ENCODE assay signal across 12 cellular contexts in the genomic region with DNA sequence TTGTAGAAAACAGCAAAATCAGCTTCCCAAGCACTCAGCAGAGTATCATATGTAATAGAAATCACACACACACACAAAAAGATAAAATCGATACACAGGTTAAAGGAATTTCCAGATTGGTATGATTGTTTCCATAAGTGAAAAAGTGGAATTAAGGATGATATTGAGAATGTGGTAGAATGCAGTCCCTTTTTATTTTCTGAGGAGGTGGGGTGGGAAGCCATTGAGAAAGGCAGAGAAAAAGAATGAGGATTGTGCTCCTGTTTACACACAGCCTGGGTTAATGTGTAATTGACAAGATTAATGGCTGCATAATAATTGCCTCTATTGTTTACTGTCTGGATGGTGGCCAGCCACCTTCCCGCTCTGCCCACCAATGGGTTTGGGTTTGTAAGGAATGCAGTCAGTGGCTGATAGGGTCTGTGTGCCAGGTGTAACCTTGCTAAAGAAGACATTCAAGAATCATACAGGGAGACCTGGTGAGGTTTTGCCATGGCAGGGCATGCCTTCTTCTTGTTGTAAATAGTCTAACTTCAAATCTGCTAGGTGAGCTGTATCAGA.
DNase-seq lines count a peak whose midpoint lies in the region; ATAC-seq, FAIRE-seq and TF ChIP-seq lines count a peak whose summit lies in the region.
"Had no signal": no experiment of that assay in that cellular context is flagged by ENCODE, and none has a peak within 500 bp of the region (broad histone marks: within the 10 kb centered on the region; RNA-seq: fewer than 3 reads in every experiment).

No MANE protein-coding gene starts in this region.

- dilution Hi-C loops in mammary epithelial cell (cut with HindIII; ENCODE audit: low sequenced_read_pairs) = no loop called here

- intact Hi-C loops in mammary epithelial cell (cut with micrococcal nuclease) = no loop called here
- intact Hi-C loops in pancreas (cut with DNase I) = no loop called here

- WGBS in mammary epithelial cell (ENCODE audit: low coverage, missing lambda C conversion rate) = 0% methylated on average over 2 of the region's 2 CpGs
- 14 to 19% methylated on average over 2 of the region's 2 CpGs for WGBS in pancreas, 2 donors

- H3K36me3 ChIP-seq in GM23338 (ENCODE audit: insufficient read depth) (no peaks in the 10 kb centered on the region), mammary epithelial cell (ENCODE audit: insufficient read depth, low read length) (no peaks in the 10 kb centered on the region), pancreas (no peaks in the 10 kb centered on the region)
- H3K36me3 ChIP-seq: colonic mucosa had no signal

- H3K4me3 ChIP-seq in GM23338 (no peak overlapping the region), mammary epithelial cell (replicated peaks in 1 of 3; ENCODE audit: insufficient read depth in 1 of 3, low read depth in 2 of 3, low read length in 3 of 3) (no peak overlapping the region), pancreas (no peak overlapping the region)
- H3K4me3 ChIP-seq: colonic mucosa had no signal

- H3K27ac Mint-ChIP-seq in GM23338 = no peak overlapping the region

- H3K27me3 ChIP-seq in GM23338 (ENCODE audit: insufficient read depth) = no peaks in the 10 kb centered on the region
- H3K27me3 ChIP-seq in mammary epithelial cell (ENCODE audit: insufficient read depth, low read length) = peaks cover 1% of the 10 kb centered on the region
- H3K27me3 ChIP-seq in pancreas = no peaks in the 10 kb centered on the region
- H3K27me3 ChIP-seq: colonic mucosa had no signal

- peaks cover 35% of the 10 kb centered on the region for H3K4me1 Mint-ChIP-seq in GM23338

- H4K20me1 ChIP-seq in GM23338 (replicated peaks; ENCODE audit: insufficient read depth) (no peaks in the 10 kb centered on the region), mammary epithelial cell (ENCODE audit: insufficient read depth, low read length) (no peaks in the 10 kb centered on the region)

- no peaks in the 10 kb centered on the region for H3K79me2 ChIP-seq in GM23338 (replicated peaks; ENCODE audit: insufficient read depth)
- no peaks in the 10 kb centered on the region for H3K79me2 ChIP-seq in mammary epithelial cell (ENCODE audit: insufficient read depth, low read length)

- peaks cover 27% of the 10 kb centered on the region for H3K4me1 ChIP-seq in GM23338 (ENCODE audit: insufficient read depth)
- peaks cover 18% of the 10 kb centered on the region for H3K4me1 ChIP-seq in mammary epithelial cell (ENCODE audit: insufficient read depth, low read length)
- peaks cover 26 to 63% (median 61%) of the 10 kb centered on the region in 3 donors for H3K4me1 ChIP-seq in pancreas
- H3K4me1 ChIP-seq: colonic mucosa had no signal

- H3K4me2 ChIP-seq in GM23338 (no peak overlapping the region), mammary epithelial cell (ENCODE audit: insufficient read depth, low read depth, low read length) (peak overlapping the region; percentile 37)

- no peaks in the 10 kb centered on the region for H3K9me2 ChIP-seq in GM23338 (ENCODE audit: insufficient read depth)

- H3K9me3 ChIP-seq in mammary epithelial cell (replicated peaks; ENCODE audit: insufficient read depth, low read length) (no peaks in the 10 kb centered on the region), pancreas (no peaks in the 10 kb centered on the region)
- H3K9me3 ChIP-seq: colonic mucosa had no signal

- H2AFZ ChIP-seq in GM23338 (no peak overlapping the region), mammary epithelial cell (ENCODE audit: low read depth, low read length) (peak overlapping the region; percentile 32)

- no peak overlapping the region for H3K4me3 Mint-ChIP-seq in GM23338

- CTCF ChIA-PET in mammary epithelial cell (lab: Charles Lee; ENCODE audit: low non-redundant PET) = no interaction called here

- peaks cover 8% of the 10 kb centered on the region for H3K27me3 Mint-ChIP-seq in GM23338 (ENCODE audit: insufficient read depth, low read depth, poor library complexity)

- H3K9ac ChIP-seq in mammary epithelial cell (ENCODE audit: insufficient read depth, low read length) = no peak overlapping the region

- DNase-seq in GM23338 (ENCODE audit: low spot score) = no peak
- DNase-seq in NCI-H2029 treated with DMSO at 0.1 percent for 48 hours (lab: John Stamatoyannopoulos, UW) = peak; percentile 94
- DNase-seq in mammary epithelial cell = peak; percentile 41
- DNase-seq in pancreas = peak; percentile 69 to 87 (median 82)
- no peak for DNase-seq in activated CD4-positive, CD25-positive, alpha-beta regulatory T cell treated with anti-CD3 and anti-CD28 coated beads, Interleukin-2, amount 50 U/mL, for 72 hours
- DNase-seq: activated gamma-delta T cell; colonic mucosa; hippocampal formation; NK-92 treated with Interleukin-12 subunit alpha and Interleukin-12 subunit beta, amount 100 ng/mL, for 24 hours had no signal

- FAIRE-seq in pancreas (lab: Jason Lieb, UNC) = no peak

- H3K9me3 Mint-ChIP-seq in GM23338 = no peaks in the 10 kb centered on the region

- H3K27ac ChIP-seq in GM23338 (ENCODE audit: low read depth) (peak overlapping the region; percentile 52; the same call in 1 of the 2 replicates), mammary epithelial cell (ENCODE audit: insufficient read depth, low read depth, low read length) (no peak overlapping the region), pancreas (peak overlapping the region; percentile 17 to 80 (median 70))
- H3K27ac ChIP-seq: colonic mucosa had no signal

- in situ Hi-C loops in mammary epithelial cell (cut with MboI; ENCODE audit: low sequenced_read_pairs in 2 of 2) = no loop called here

- ATAC-seq in GM23338 = peak; percentile 53
- peak; percentile 77 to 86 (median 82) for ATAC-seq in pancreas
- no peak for ATAC-seq in HG02642 (IDR thresholded peaks at IDR 0.05; ENCODE audit: poor library complexity, unreplicated experiment)
- ATAC-seq in GM18870 (IDR thresholded peaks at IDR 0.05; ENCODE audit: unreplicated experiment) = no peak
- ATAC-seq in HG02588 (IDR thresholded peaks at IDR 0.05; ENCODE audit: unreplicated experiment) = no peak

- H3F3A ChIP-seq in GM23338 (replicated peaks; ENCODE audit: low read depth) = no peaks in the 10 kb centered on the region

- TF ChIP-seq CTCF in GM23338 (conservative IDR thresholded peaks at IDR 0.05; ENCODE audit: low read depth in 2 of 2) = no peak
- no peak for TF ChIP-seq CTCF in mammary epithelial cell (conservative IDR thresholded peaks at IDR 0.05 in 1 of 2, IDR thresholded peaks at IDR 0.05 in 1 of 2; ENCODE audit: extremely low read depth in 1 of 2, insufficient read depth in 1 of 2, low read depth in 1 of 2, low read length in 2 of 2)
- no peak for TF ChIP-seq CTCF in pancreas (IDR thresholded peaks at IDR 0.05)

- no peaks in the 10 kb centered on the region for H3K36me3 Mint-ChIP-seq in GM23338 (ENCODE audit: low read depth)

- no TSS peak for BruUV-seq in mammary epithelial cell (replicated peaks; lab: Mats Ljungman, UMichigan)

TF ChIP-seq in GM23338, 12 proteins besides CTCF, POLR2A, EP300 and RAD21 (continues in another document):
- no peak for TF ChIP-seq STAT1 (IDR thresholded peaks at IDR 0.05; ENCODE audit: unreplicated experiment)
- TF ChIP-seq, protein P1, sequence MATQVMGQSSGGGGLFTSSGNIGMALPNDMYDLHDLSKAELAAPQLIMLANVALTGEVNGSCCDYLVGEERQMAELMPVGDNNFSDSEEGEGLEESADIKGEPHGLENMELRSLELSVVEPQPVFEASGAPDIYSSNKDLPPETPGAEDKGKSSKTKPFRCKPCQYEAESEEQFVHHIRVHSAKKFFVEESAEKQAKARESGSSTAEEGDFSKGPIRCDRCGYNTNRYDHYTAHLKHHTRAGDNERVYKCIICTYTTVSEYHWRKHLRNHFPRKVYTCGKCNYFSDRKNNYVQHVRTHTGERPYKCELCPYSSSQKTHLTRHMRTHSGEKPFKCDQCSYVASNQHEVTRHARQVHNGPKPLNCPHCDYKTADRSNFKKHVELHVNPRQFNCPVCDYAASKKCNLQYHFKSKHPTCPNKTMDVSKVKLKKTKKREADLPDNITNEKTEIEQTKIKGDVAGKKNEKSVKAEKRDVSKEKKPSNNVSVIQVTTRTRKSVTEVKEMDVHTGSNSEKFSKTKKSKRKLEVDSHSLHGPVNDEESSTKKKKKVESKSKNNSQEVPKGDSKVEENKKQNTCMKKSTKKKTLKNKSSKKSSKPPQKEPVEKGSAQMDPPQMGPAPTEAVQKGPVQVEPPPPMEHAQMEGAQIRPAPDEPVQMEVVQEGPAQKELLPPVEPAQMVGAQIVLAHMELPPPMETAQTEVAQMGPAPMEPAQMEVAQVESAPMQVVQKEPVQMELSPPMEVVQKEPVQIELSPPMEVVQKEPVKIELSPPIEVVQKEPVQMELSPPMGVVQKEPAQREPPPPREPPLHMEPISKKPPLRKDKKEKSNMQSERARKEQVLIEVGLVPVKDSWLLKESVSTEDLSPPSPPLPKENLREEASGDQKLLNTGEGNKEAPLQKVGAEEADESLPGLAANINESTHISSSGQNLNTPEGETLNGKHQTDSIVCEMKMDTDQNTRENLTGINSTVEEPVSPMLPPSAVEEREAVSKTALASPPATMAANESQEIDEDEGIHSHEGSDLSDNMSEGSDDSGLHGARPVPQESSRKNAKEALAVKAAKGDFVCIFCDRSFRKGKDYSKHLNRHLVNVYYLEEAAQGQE (IDR thresholded peaks at IDR 0.05; ENCODE audit: unreplicated experiment) = no peak

Comparison
In these comparisons a context has a peak if more than half of its experiments do, and no peak if none do; other contexts are left out.
1. ATAC-seq: peak in GM23338 (single experiment) and pancreas (4 of 4); none in HG02642 (single experiment), GM18870 (single experiment) and HG02588 (single experiment).
2. DNase-seq: peak in NCI-H2029 treated with DMSO at 0.1 percent for 48 hours (single experiment), mammary epithelial cell (single experiment) and pancreas (6 of 6); none in GM23338 (single experiment) and activated CD4-positive, CD25-positive, alpha-beta regulatory T cell treated with anti-CD3 and anti-CD28 coated beads, Interleukin-2, amount 50 U/mL, for 72 hours (single experiment).